Comparison of ENCODE assay signal across 9 cellular contexts in genomic region chr5:72314571-72315172, GRCh38. TPM values are rescaled to one million over a fixed set of nuclear protein-coding genes. Genes with fewer than 3 reads are reported as not detected.
DNase-seq lines count a peak whose midpoint lies in the region; ATAC-seq and TF ChIP-seq lines count a peak whose summit lies in the region.
"Had no signal": no experiment of that assay in that cellular context is flagged by ENCODE, and none has a peak within 500 bp of the region (broad histone marks: within the 10 kb centered on the region; RNA-seq: fewer than 3 reads in every experiment).

No MANE protein-coding gene starts in this region.

- H3K36me3 ChIP-seq in psoas muscle (ENCODE audit: insufficient read depth in 1 of 2, low read depth in 1 of 2), result peaks cover 8 to 57% of the 10 kb centered on the region in 2 donors

- H3K4me1 ChIP-seq in psoas muscle, result peaks cover 6% of the 10 kb centered on the region

- H3K27ac ChIP-seq in psoas muscle, result peak overlapping the region; percentile 7
- H3K27ac ChIP-seq: PC-9 had no signal

- H3K9me3 ChIP-seq in psoas muscle, result no peaks in the 10 kb centered on the region

- ATAC-seq in psoas muscle, result peak in 2 of 4 donors; percentile 47

- intact Hi-C loops in psoas muscle (cut with DNase I) (no loop called here), posterior vena cava (cut with DNase I) (no loop called here)

- DNase-seq in NCI-H345 (lab: John Stamatoyannopoulos, UW) (peak; percentile 11), NCI-H345 treated with DMSO at 0.1 percent for 48 hours (lab: John Stamatoyannopoulos, UW; ENCODE audit: unreplicated experiment) (no peak), NCI-H446 treated with DMSO at 0.1 percent for 48 hours (lab: John Stamatoyannopoulos, UW) (peak; percentile 42), epithelial cell of esophagus (ENCODE audit: low read depth) (peak; percentile 57), psoas muscle (no peak), NCI-H187 treated with DMSO at 0.1 percent for 48 hours (lab: John Stamatoyannopoulos, UW) (no peak), posterior vena cava (ENCODE audit: low spot score) (no peak)
- DNase-seq in stimulated activated CD4-positive, alpha-beta T cell treated with anti-CD3 and anti-CD28 coated beads, Interleukin-1b, Interleukin-23, amount 100 ng/mL, for 48 hours, result no peak

- WGBS in psoas muscle, 3 donors, result 69 to 76% (median 70%) methylated on average over 3 of the region's 3 CpGs

- no peaks in the 10 kb centered on the region for H3K27me3 ChIP-seq in psoas muscle (ENCODE audit: insufficient read depth in 3 of 3, low read length in 2 of 3)

- TF ChIP-seq CTCF in epithelial cell of esophagus (IDR thresholded peaks at IDR 0.05; ENCODE audit: insufficient read depth, low read depth, low read length, missing control alignments) (peak; percentile 30), psoas muscle (IDR thresholded peaks at IDR 0.05) (no peak)

- H3K4me3 ChIP-seq in epithelial cell of esophagus (ENCODE audit: low read length) (no peak overlapping the region), psoas muscle (no peak overlapping the region)
- H3K4me3 ChIP-seq: PC-9 had no signal

RNA-seq across cellular contexts. Expression of gene MRPS27, which starts 5.4 kb away (rescaled TPM):
- total RNA-seq in psoas muscle, result 10 to 100 TPM; 49.5 to 76.9 (median 65.8) TPM
- polyA plus RNA-seq in psoas muscle, result 10 to 100 TPM; 34.9 to 71.5 (median 40.9) TPM
- 10 to 100 TPM; 38.4 to 39.1 TPM for total RNA-seq in posterior vena cava

RNA-seq across cellular contexts. Expression of gene PTCD2, which starts 5.5 kb away (rescaled TPM):
- 10 to 100 TPM; 12.5 to 30.8 (median 20.0) TPM for total RNA-seq in psoas muscle
- polyA plus RNA-seq in psoas muscle, result 10 to 100 TPM in 1 of 3 donors, 1 to 10 TPM in 2; 6.2 to 12.8 (median 6.6) TPM
- total RNA-seq in posterior vena cava, result 1 to 10 TPM; 6.6 to 9.9 TPM

Comparison
In these comparisons a context has a peak if more than half of its experiments do, and no peak if none do; other contexts are left out.
1. DNase-seq: peak in NCI-H345 (single experiment), NCI-H446 treated with DMSO at 0.1 percent for 48 hours (single experiment) and epithelial cell of esophagus (single experiment); none in NCI-H345 treated with DMSO at 0.1 percent for 48 hours (single experiment), psoas muscle (0 of 2), NCI-H187 treated with DMSO at 0.1 percent for 48 hours (single experiment), posterior vena cava (single experiment) and stimulated activated CD4-positive, alpha-beta T cell treated with anti-CD3 and anti-CD28 coated beads, Interleukin-1b, Interleukin-23, amount 100 ng/mL, for 48 hours (single experiment).